20 cellular contexts compared by ENCODE assay signal in genomic region chr16:65333298-65333697, GRCh38.
A peak's percentile ranks its signal among the peaks of the same experiment; 100 is the strongest.
DNase-seq lines count a peak whose midpoint lies in the region; ATAC-seq, FAIRE-seq and TF ChIP-seq lines count a peak whose summit lies in the region.
"Had no signal": no experiment of that assay in that cellular context is flagged by ENCODE, and none has a peak within 500 bp of the region (broad histone marks: within the 10 kb centered on the region; RNA-seq: fewer than 3 reads in every experiment).

No MANE protein-coding gene starts in this region.

- intact Hi-C loops in right cardiac atrium (cut with DNase I) (no loop called here), left ventricle myocardium superior (cut with micrococcal nuclease) (no loop called here), spleen (cut with DNase I; ENCODE audit: low total_unique reads) (no loop called here)

- H3K27ac ChIP-seq in right cardiac atrium (ENCODE audit: low read length) = no peak overlapping the region
- H3K27ac ChIP-seq in spleen = peak overlapping the region in 6 of 8 donors; percentile 5 to 68 (median 36)
- H3K27ac ChIP-seq: 22Rv1; A549; BLaER1 treated with 17β-estradiol and CSF1 and Interleukin-3, amounts not matched to agents 10 nM and 100 nM; C4-2B had no signal

- no peaks in the 10 kb centered on the region for H3K36me3 ChIP-seq in spleen
- H3K36me3 ChIP-seq: BLaER1 treated with 17β-estradiol and CSF1 and Interleukin-3, amounts not matched to agents 10 nM and 100 nM had no signal

- ATAC-seq in right cardiac atrium (peak; percentile 55 to 81), left ventricle myocardium superior (no peak), GM21619 (IDR thresholded peaks at IDR 0.05; ENCODE audit: unreplicated experiment) (no peak)
- ATAC-seq: A549; CD8-positive, alpha-beta T cell had no signal

- TF ChIP-seq CTCF in fibroblast of pulmonary artery (IDR thresholded peaks at IDR 0.05; ENCODE audit: low read length, missing control alignments) = no peak
- TF ChIP-seq CTCF in spleen (IDR thresholded peaks at IDR 0.05 in 8 of 11, conservative IDR thresholded peaks at IDR 0.05 in 3 of 11) = no peak

- H3K4me1 ChIP-seq in right cardiac atrium (ENCODE audit: control insufficient read depth, insufficient read depth, low read length) = no peaks in the 10 kb centered on the region
- H3K4me1 ChIP-seq in spleen = peaks cover 0 to 3% (median 0%) of the 10 kb centered on the region in 6 donors
- H3K4me1 ChIP-seq: A549, Caco-2 had no signal

- TF ChIP-seq POLR2A in spleen (IDR thresholded peaks at IDR 0.05) = no peak

- 42% methylated on average over 2 of the region's 2 CpGs for WGBS in right cardiac atrium
- 40 to 66% (median 59%) methylated on average over 2 of the region's 2 CpGs for WGBS in spleen, 5 donors

- H3K9me3 ChIP-seq in right cardiac atrium (ENCODE audit: control insufficient read depth, low read length) (no peaks in the 10 kb centered on the region), spleen (peaks cover 0 to 4% (median 0%) of the 10 kb centered on the region in 8 donors)
- H3K9me3 ChIP-seq: A549, Caco-2 had no signal

- no peak for DNase-seq in right cardiac atrium
- DNase-seq in left ventricle myocardium superior = no peak
- DNase-seq in fibroblast of pulmonary artery (ENCODE audit: low read depth) = peak; percentile 35
- no peak for DNase-seq in spleen
- DNase-seq in GM19239 (ENCODE audit: insufficient read length, low spot score) = no peak
- DNase-seq: AML-193; Caco-2; Calu3; CD4-positive, alpha-beta T cell; CD8-positive, alpha-beta T cell; DMS79 treated with DMSO at 0.1 percent for 48 hours; GF-D8 had no signal

- H3K4me3 ChIP-seq in right cardiac atrium (ENCODE audit: low read length) = no peak overlapping the region
- no peak overlapping the region for H3K4me3 ChIP-seq in fibroblast of pulmonary artery (replicated peaks; ENCODE audit: low read depth, low read length)
- H3K4me3 ChIP-seq in spleen = no peak overlapping the region
- H3K4me3 ChIP-seq: A549; BLaER1 treated with 17β-estradiol and CSF1 and Interleukin-3, amounts not matched to agents 10 nM and 100 nM had no signal

- FAIRE-seq in GM19239 (lab: Jason Lieb, UNC) = no peak
- FAIRE-seq: A549, D721Med, G401.6, GM12891 had no signal

- H3K27me3 ChIP-seq in right cardiac atrium (ENCODE audit: control insufficient read depth, insufficient read depth) (no peaks in the 10 kb centered on the region), spleen (replicated peaks in 1 of 7) (no peaks in the 10 kb centered on the region)
- H3K27me3 ChIP-seq: BLaER1 treated with 17β-estradiol and CSF1 and Interleukin-3, amounts not matched to agents 10 nM and 100 nM had no signal

Comparison
In these comparisons a context has a peak if more than half of its experiments do, and no peak if none do; other contexts are left out.
1. ATAC-seq: peak in right cardiac atrium (2 of 2); none in left ventricle myocardium superior (single experiment) and GM21619 (single experiment).